16 cellular contexts compared by ENCODE assay signal in genomic region chr22:48199667-48200066, GRCh38.
A peak's percentile ranks its signal among the peaks of the same experiment; 100 is the strongest.
DNase-seq lines count a peak whose midpoint lies in the region; ATAC-seq and TF ChIP-seq lines count a peak whose summit lies in the region.
"Had no signal": no experiment of that assay in that cellular context is flagged by ENCODE, and none has a peak within 500 bp of the region (broad histone marks: within the 10 kb centered on the region; RNA-seq: fewer than 3 reads in every experiment).

No MANE protein-coding gene starts in this region.

- DNase-seq in right atrium auricular region (ENCODE audit: low spot score) (peak; percentile 28), Right ventricle myocardium superior (no peak), ecto neural progenitor cell (ENCODE audit: low spot score) (peak; percentile 22), neuronal stem cell (ENCODE audit: low spot score) (no peak), HCEC 1CT (no peak)
- no peak for DNase-seq in stimulated activated CD4-positive, alpha-beta T cell treated with anti-CD3 and anti-CD28 coated beads, Interleukin-1b, Interleukin-23, amount 100 ng/mL, for 48 hours
- no peak for DNase-seq in activated T-cell treated with anti-CD3 and anti-CD28 coated beads, Interleukin-2, amount 50 U/mL, for 72 hours
- DNase-seq: CD8-positive, alpha-beta T cell; COR-L47; DMS 273 treated with DMSO at 0.1 percent for 48 hours; DMS53; DND-41; EL had no signal

- no peak overlapping the region for H3K27ac ChIP-seq in right atrium auricular region
- H3K27ac ChIP-seq in neuronal stem cell (replicated peaks; ENCODE audit: low read length): no peak overlapping the region
- H3K27ac ChIP-seq: BLaER1 treated with 17β-estradiol and CSF1 and Interleukin-3, amounts not matched to agents 10 nM and 100 nM had no signal

- no peak overlapping the region for H3K4me3 Mint-ChIP-seq in activated T-cell treated with anti-CD3 and anti-CD28 coated beads, Interleukin-2, amount 50 U/mL, for 72 hours
- H3K4me3 Mint-ChIP-seq: B cell; CD8-positive, alpha-beta T cell had no signal

- H3K79me1 ChIP-seq in neuronal stem cell (ENCODE audit: low read depth, low read length): no peaks in the 10 kb centered on the region

- no peaks in the 10 kb centered on the region for H3K4me1 Mint-ChIP-seq in activated T-cell treated with anti-CD3 and anti-CD28 coated beads, Interleukin-2, amount 50 U/mL, for 72 hours (ENCODE audit: low read depth)

- WGBS in neuronal stem cell (ENCODE audit: extremely low coverage in 2 of 2, insufficient read length in 2 of 2, insufficient replicate concordance in 1 of 2), 2 donors: no CpG with 5 or more reads among the region's 7 CpGs

- H2AK5ac ChIP-seq in neuronal stem cell (ENCODE audit: low read depth, low read length): peak overlapping the region; percentile 70

- H3K4me2 ChIP-seq in neuronal stem cell (ENCODE audit: insufficient read depth, low read length, poor library complexity, severe bottlenecking): no peak overlapping the region

- no peak overlapping the region for H2BK15ac ChIP-seq in neuronal stem cell (ENCODE audit: low read length)

- no peaks in the 10 kb centered on the region for H3K36me3 Mint-ChIP-seq in activated T-cell treated with anti-CD3 and anti-CD28 coated beads, Interleukin-2, amount 50 U/mL, for 72 hours (ENCODE audit: insufficient read depth in 2 of 2)
- H3K36me3 Mint-ChIP-seq: CD8-positive, alpha-beta T cell had no signal

- no peak overlapping the region for H3K9ac ChIP-seq in neuronal stem cell (ENCODE audit: low read depth, low read length, poor library complexity)
- H3K9ac ChIP-seq: BLaER1 treated with 17β-estradiol and CSF1 and Interleukin-3, amounts not matched to agents 10 nM and 100 nM had no signal

- H3K27ac Mint-ChIP-seq in activated T-cell treated with anti-CD3 and anti-CD28 coated beads, Interleukin-2, amount 50 U/mL, for 72 hours: no peak overlapping the region
- H3K27ac Mint-ChIP-seq: B cell; CD8-positive, alpha-beta T cell had no signal

- H3K4me3 ChIP-seq in right atrium auricular region (no peak overlapping the region), neuronal stem cell (ENCODE audit: low read length in 2 of 2) (no peak overlapping the region)
- H3K4me3 ChIP-seq: BLaER1 treated with 17β-estradiol and CSF1 and Interleukin-3, amounts not matched to agents 10 nM and 100 nM; GM12878 had no signal

- H3K9me3 Mint-ChIP-seq in activated T-cell treated with anti-CD3 and anti-CD28 coated beads, Interleukin-2, amount 50 U/mL, for 72 hours: peaks cover 0 to 2% of the 10 kb centered on the region in 2 donors
- H3K9me3 Mint-ChIP-seq: CD8-positive, alpha-beta T cell had no signal

- no peak for ATAC-seq in Right ventricle myocardium superior (ENCODE audit: poor library complexity)
- no peak for ATAC-seq in activated T-cell treated with anti-CD3 and anti-CD28 coated beads, Interleukin-2, amount 50 U/mL, for 72 hours (replicated peaks in 1 of 2)
- ATAC-seq: CD8-positive, alpha-beta T cell; GM12878 had no signal

- peak overlapping the region; percentile 43 for H3K14ac ChIP-seq in neuronal stem cell (ENCODE audit: low read length)

- H2BK120ac ChIP-seq in neuronal stem cell (ENCODE audit: low read depth, low read length): no peak overlapping the region

- H3K27me3 Mint-ChIP-seq in activated T-cell treated with anti-CD3 and anti-CD28 coated beads, Interleukin-2, amount 50 U/mL, for 72 hours (ENCODE audit: low read depth): peaks cover 12% of the 10 kb centered on the region

- H3K36me3 ChIP-seq in right atrium auricular region (no peaks in the 10 kb centered on the region), neuronal stem cell (replicated peaks in 1 of 2; ENCODE audit: control insufficient read depth in 2 of 2, insufficient read depth in 2 of 2, low read length in 2 of 2) (no peaks in the 10 kb centered on the region)
- H3K36me3 ChIP-seq: BLaER1 treated with 17β-estradiol and CSF1 and Interleukin-3, amounts not matched to agents 10 nM and 100 nM had no signal

- no peak overlapping the region for H3K23ac ChIP-seq in neuronal stem cell (ENCODE audit: low read depth, low read length, poor library complexity)

- H2BK5ac ChIP-seq in neuronal stem cell (ENCODE audit: low read length): no peak overlapping the region

- no peak overlapping the region for H4K8ac ChIP-seq in neuronal stem cell (ENCODE audit: low read depth, low read length)

- no peak overlapping the region for H2AFZ ChIP-seq in neuronal stem cell (ENCODE audit: low read length)

- no peak overlapping the region for H4K91ac ChIP-seq in neuronal stem cell (ENCODE audit: low read depth, low read length, poor library complexity)

- no peaks in the 10 kb centered on the region for H3K9me3 ChIP-seq in right atrium auricular region
- H3K9me3 ChIP-seq in neuronal stem cell (replicated peaks in 1 of 2; ENCODE audit: control insufficient read depth in 2 of 2, insufficient read depth in 1 of 2, low read depth in 1 of 2, low read length in 2 of 2): no peaks in the 10 kb centered on the region
- H3K9me3 ChIP-seq: BLaER1 treated with 17β-estradiol and CSF1 and Interleukin-3, amounts not matched to agents 10 nM and 100 nM had no signal

- intact Hi-C loops in Right ventricle myocardium superior (cut with DNase I): no loop called here

- peak overlapping the region; percentile 81 for H3K18ac ChIP-seq in neuronal stem cell (ENCODE audit: low read length)

- no peak for TF ChIP-seq CTCF in right atrium auricular region (IDR thresholded peaks at IDR 0.05)

- H3K4ac ChIP-seq in neuronal stem cell (ENCODE audit: low read length): no peak overlapping the region

- H3K4me1 ChIP-seq in right atrium auricular region (no peaks in the 10 kb centered on the region), neuronal stem cell (ENCODE audit: control insufficient read depth in 2 of 2, insufficient read depth in 1 of 2, low read depth in 1 of 2, low read length in 2 of 2) (peaks cover 0 to 6% of the 10 kb centered on the region in 2 donors)

- H3K27me3 ChIP-seq in right atrium auricular region: no peaks in the 10 kb centered on the region
- no peaks in the 10 kb centered on the region for H3K27me3 ChIP-seq in neuronal stem cell (ENCODE audit: control insufficient read depth in 3 of 3, insufficient read depth in 3 of 3, low read depth in 1 of 3, low read length in 3 of 3)
- H3K27me3 ChIP-seq: BLaER1 treated with 17β-estradiol and CSF1 and Interleukin-3, amounts not matched to agents 10 nM and 100 nM had no signal

- H2BK12ac ChIP-seq in neuronal stem cell (ENCODE audit: low read length): no peak overlapping the region

Comparison
In these comparisons a context has a peak if more than half of its experiments do, and no peak if none do; other contexts are left out.
1. DNase-seq: peak in right atrium auricular region (single experiment) and ecto neural progenitor cell (single experiment); none in Right ventricle myocardium superior (single experiment), neuronal stem cell (single experiment), stimulated activated CD4-positive, alpha-beta T cell treated with anti-CD3 and anti-CD28 coated beads, Interleukin-1b, Interleukin-23, amount 100 ng/mL, for 48 hours (single experiment), activated T-cell treated with anti-CD3 and anti-CD28 coated beads, Interleukin-2, amount 50 U/mL, for 72 hours (0 of 2) and HCEC 1CT (single experiment).